In genomic region chr19:899363-900301, GRCh38 we compare ENCODE assay signal across 2 cellular contexts.
A peak's percentile ranks its signal among the peaks of the same experiment; 100 is the strongest.
TF ChIP-seq lines count a peak whose summit lies in the region.

No MANE protein-coding gene starts in this region.

TF ChIP-seq in IMR-90, 13 proteins besides CTCF, POLR2A, EP300 and RAD21:
- TF ChIP-seq MAZ (IDR thresholded peaks at IDR 0.05; ENCODE audit: borderline replicate concordance, low read depth, low read length) (no peak), CEBPB (IDR thresholded peaks at IDR 0.05; ENCODE audit: low read depth, low read length) (no peak), CHD1 (IDR thresholded peaks at IDR 0.05; ENCODE audit: low read depth, low read length) (no peak), FOS (IDR thresholded peaks at IDR 0.05; ENCODE audit: low read depth, low read length) (no peak), NFE2L2 (IDR thresholded peaks at IDR 0.05; ENCODE audit: low read depth, low read length) (no peak), RFX5 (IDR thresholded peaks at IDR 0.05; ENCODE audit: low read depth, low read length) (no peak), BHLHE40 (IDR thresholded peaks at IDR 0.05; ENCODE audit: low read depth, low read length) (no peak)
- TF ChIP-seq, protein P1, sequence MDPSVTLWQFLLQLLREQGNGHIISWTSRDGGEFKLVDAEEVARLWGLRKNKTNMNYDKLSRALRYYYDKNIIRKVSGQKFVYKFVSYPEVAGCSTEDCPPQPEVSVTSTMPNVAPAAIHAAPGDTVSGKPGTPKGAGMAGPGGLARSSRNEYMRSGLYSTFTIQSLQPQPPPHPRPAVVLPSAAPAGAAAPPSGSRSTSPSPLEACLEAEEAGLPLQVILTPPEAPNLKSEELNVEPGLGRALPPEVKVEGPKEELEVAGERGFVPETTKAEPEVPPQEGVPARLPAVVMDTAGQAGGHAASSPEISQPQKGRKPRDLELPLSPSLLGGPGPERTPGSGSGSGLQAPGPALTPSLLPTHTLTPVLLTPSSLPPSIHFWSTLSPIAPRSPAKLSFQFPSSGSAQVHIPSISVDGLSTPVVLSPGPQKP (IDR thresholded peaks at IDR 0.05; ENCODE audit: borderline replicate concordance, low read depth, low read length): no peak
TF ChIP-seq in IMR-90: peak in this region for 0.

TF ChIP-seq in K562, 482 proteins besides CTCF, POLR2A, EP300 and RAD21:
- TF ChIP-seq NRF1 (conservative IDR thresholded peaks at IDR 0.05 in 1 of 2, IDR thresholded peaks at IDR 0.05 in 1 of 2): no peak
- TF ChIP-seq RBFOX2 (IDR thresholded peaks at IDR 0.05; ENCODE audit: low read depth, low read length): peak; percentile 65
- no peak for TF ChIP-seq RCOR1 (IDR thresholded peaks at IDR 0.05; ENCODE audit: borderline replicate concordance in 1 of 2, low read depth in 2 of 2, low read length in 2 of 2)
- TF ChIP-seq RBM22 (IDR thresholded peaks at IDR 0.05; ENCODE audit: low read depth, low read length, poor library complexity, severe bottlenecking): peak; percentile 25
- TF ChIP-seq ZKSCAN8 (CRISPR knock-in tag; IDR thresholded peaks at IDR 0.05): no peak
- TF ChIP-seq MCM2 (IDR thresholded peaks at IDR 0.05; ENCODE audit: low read depth): no peak
- TF ChIP-seq, protein P2, sequence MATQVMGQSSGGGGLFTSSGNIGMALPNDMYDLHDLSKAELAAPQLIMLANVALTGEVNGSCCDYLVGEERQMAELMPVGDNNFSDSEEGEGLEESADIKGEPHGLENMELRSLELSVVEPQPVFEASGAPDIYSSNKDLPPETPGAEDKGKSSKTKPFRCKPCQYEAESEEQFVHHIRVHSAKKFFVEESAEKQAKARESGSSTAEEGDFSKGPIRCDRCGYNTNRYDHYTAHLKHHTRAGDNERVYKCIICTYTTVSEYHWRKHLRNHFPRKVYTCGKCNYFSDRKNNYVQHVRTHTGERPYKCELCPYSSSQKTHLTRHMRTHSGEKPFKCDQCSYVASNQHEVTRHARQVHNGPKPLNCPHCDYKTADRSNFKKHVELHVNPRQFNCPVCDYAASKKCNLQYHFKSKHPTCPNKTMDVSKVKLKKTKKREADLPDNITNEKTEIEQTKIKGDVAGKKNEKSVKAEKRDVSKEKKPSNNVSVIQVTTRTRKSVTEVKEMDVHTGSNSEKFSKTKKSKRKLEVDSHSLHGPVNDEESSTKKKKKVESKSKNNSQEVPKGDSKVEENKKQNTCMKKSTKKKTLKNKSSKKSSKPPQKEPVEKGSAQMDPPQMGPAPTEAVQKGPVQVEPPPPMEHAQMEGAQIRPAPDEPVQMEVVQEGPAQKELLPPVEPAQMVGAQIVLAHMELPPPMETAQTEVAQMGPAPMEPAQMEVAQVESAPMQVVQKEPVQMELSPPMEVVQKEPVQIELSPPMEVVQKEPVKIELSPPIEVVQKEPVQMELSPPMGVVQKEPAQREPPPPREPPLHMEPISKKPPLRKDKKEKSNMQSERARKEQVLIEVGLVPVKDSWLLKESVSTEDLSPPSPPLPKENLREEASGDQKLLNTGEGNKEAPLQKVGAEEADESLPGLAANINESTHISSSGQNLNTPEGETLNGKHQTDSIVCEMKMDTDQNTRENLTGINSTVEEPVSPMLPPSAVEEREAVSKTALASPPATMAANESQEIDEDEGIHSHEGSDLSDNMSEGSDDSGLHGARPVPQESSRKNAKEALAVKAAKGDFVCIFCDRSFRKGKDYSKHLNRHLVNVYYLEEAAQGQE (CRISPR knock-in tag; IDR thresholded peaks at IDR 0.05; ENCODE audit: low read depth): 0 out of 2 replicates have a peak, but pooled peaks have one; percentile 28
- TF ChIP-seq, protein P3, sequence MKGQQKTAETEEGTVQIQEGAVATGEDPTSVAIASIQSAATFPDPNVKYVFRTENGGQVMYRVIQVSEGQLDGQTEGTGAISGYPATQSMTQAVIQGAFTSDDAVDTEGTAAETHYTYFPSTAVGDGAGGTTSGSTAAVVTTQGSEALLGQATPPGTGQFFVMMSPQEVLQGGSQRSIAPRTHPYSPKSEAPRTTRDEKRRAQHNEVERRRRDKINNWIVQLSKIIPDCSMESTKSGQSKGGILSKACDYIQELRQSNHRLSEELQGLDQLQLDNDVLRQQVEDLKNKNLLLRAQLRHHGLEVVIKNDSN (CRISPR knock-in tag; IDR thresholded peaks at IDR 0.05): 0 out of 2 replicates have a peak, but pooled peaks have one; percentile 12
- no peak for TF ChIP-seq SP2 (IDR thresholded peaks at IDR 0.05; ENCODE audit: extremely low read depth, low read depth, low read length, poor library complexity, severe bottlenecking)
- peak; percentile 33; the same call in 1 of the 2 replicates for TF ChIP-seq SP1 (CRISPR knock-in tag; IDR thresholded peaks at IDR 0.05)
- 0 out of 2 replicates have a peak, but pooled peaks have one; percentile 29 for TF ChIP-seq NR3C1 (CRISPR knock-in tag; IDR thresholded peaks at IDR 0.05)
- TF ChIP-seq FOXM1 (IDR thresholded peaks at IDR 0.05; ENCODE audit: low read depth): no peak
- 0 out of 2 replicates have a peak, but pooled peaks have one; percentile 47 for TF ChIP-seq FOXM1 (CRISPR knock-in tag; IDR thresholded peaks at IDR 0.05; ENCODE audit: low read depth)
- TF ChIP-seq CBFB (CRISPR knock-in tag; IDR thresholded peaks at IDR 0.05): peak; percentile 53; the same call in 1 of the 2 replicates
- TF ChIP-seq RBM17 (IDR thresholded peaks at IDR 0.05; ENCODE audit: borderline replicate concordance, low read depth, low read length): no peak
- TF ChIP-seq HIVEP1 (CRISPR knock-in tag; IDR thresholded peaks at IDR 0.05): no peak
- TF ChIP-seq POLR2G (IDR thresholded peaks at IDR 0.05; ENCODE audit: low read depth, low read length): peak; percentile 83
- peak; percentile 44; the same call in 1 of the 2 replicates for TF ChIP-seq ZNF740 (CRISPR knock-in tag; IDR thresholded peaks at IDR 0.05)
- TF ChIP-seq ZNF740 (tag; IDR thresholded peaks at IDR 0.05): no peak
- TF ChIP-seq GABPB1 (CRISPR knock-in tag; IDR thresholded peaks at IDR 0.05): 0 out of 2 replicates have a peak, but pooled peaks have one; percentile 3
